ENCODE assay signal across 2 cellular contexts in genomic region chr2:235833971-235834620, GRCh38.
A peak's percentile ranks its signal among the peaks of the same experiment; 100 is the strongest.
TF ChIP-seq lines count a peak whose summit lies in the region.

No MANE protein-coding gene starts in this region.

TF ChIP-seq in A549, 52 proteins besides CTCF, POLR2A, EP300 and RAD21:
- TF ChIP-seq USF2 (IDR thresholded peaks at IDR 0.05) (0 out of 2 replicates have a peak, but pooled peaks have one; percentile 29), GATA3 (IDR thresholded peaks at IDR 0.05; ENCODE audit: borderline replicate concordance) (no peak)

TF ChIP-seq in WTC11, 78 proteins besides CTCF, POLR2A, EP300 and RAD21 (continued from another document):
- no peak for TF ChIP-seq PREB (CRISPR knock-in tag; IDR thresholded peaks at IDR 0.05; ENCODE audit: borderline replicate concordance)
- no peak for TF ChIP-seq NR1H2 (CRISPR knock-in tag; IDR thresholded peaks at IDR 0.05)
- no peak for TF ChIP-seq RELA (CRISPR knock-in tag; IDR thresholded peaks at IDR 0.05; ENCODE audit: borderline replicate concordance)
- TF ChIP-seq AR (CRISPR knock-in tag; IDR thresholded peaks at IDR 0.05): no peak
- no peak for TF ChIP-seq SMAD4 (CRISPR knock-in tag; IDR thresholded peaks at IDR 0.05)
- no peak for TF ChIP-seq EMX1 (CRISPR knock-in tag; IDR thresholded peaks at IDR 0.05)
- no peak for TF ChIP-seq ZNF281 (CRISPR knock-in tag; IDR thresholded peaks at IDR 0.05)
- no peak for TF ChIP-seq MXD4 (CRISPR knock-in tag; IDR thresholded peaks at IDR 0.05; ENCODE audit: borderline replicate concordance)
- no peak for TF ChIP-seq ZNF317 (CRISPR knock-in tag; IDR thresholded peaks at IDR 0.05; ENCODE audit: borderline replicate concordance, low read depth)
- TF ChIP-seq CDX4 (CRISPR knock-in tag; IDR thresholded peaks at IDR 0.05; ENCODE audit: borderline replicate concordance): no peak
TF ChIP-seq in WTC11: peak in this region for 0.
